Comparison of ENCODE assay signal across 9 cellular contexts in the genomic region with DNA sequence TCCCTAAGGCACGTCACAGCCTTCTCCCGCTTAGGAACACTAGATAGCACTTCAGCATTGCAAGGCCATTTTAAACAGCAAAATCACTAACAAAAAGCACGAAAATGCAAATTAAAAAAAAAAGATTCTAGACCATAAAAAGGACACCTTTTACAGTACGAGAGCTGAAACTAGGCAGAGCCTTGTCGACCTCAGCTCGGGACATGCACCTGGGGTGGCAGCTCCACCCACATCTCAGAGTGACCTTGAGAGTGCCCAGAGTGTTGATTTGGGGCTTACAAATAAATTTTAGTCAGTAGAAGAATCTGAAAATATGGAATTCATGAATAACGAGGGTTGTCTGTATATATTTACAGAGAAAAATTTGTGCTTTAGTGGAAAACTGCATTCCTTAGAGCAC. TPM values are rescaled to one million over a fixed set of nuclear protein-coding genes. Genes with fewer than 3 reads are reported as not detected.
A peak's percentile ranks its signal among the peaks of the same experiment; 100 is the strongest.
DNase-seq lines count a peak whose midpoint lies in the region; ATAC-seq, FAIRE-seq and TF ChIP-seq lines count a peak whose summit lies in the region.
"Had no signal": no experiment of that assay in that cellular context is flagged by ENCODE, and none has a peak within 500 bp of the region (broad histone marks: within the 10 kb centered on the region; RNA-seq: fewer than 3 reads in every experiment).

No MANE protein-coding gene starts in this region.

- CTCF ChIA-PET in A673 (lab: Charles Lee) = no interaction called here
- CTCF ChIA-PET in GM12878 (lab: Yijun Ruan, JAX) = interaction anchor here (1.2 kb wide), 1 partner anchor 286 kb away, joined by 4 read pairs; a partner anchor contains a TSS

- SMC1A ChIA-PET in GM12878 (lab: Charles Lee; ENCODE audit: uncharacterized antibody, unreplicated experiment) = no interaction called here

- no peak overlapping the region for H3K27ac ChIP-seq in A673 (ENCODE audit: low read depth, low read length, poor library complexity, severe bottlenecking)
- peak overlapping the region; percentile 27; the same call in 1 of the 2 replicates for H3K27ac ChIP-seq in GM12878 (ENCODE audit: control insufficient read depth, insufficient read depth)
- no peak overlapping the region for H3K27ac ChIP-seq in mesodermal cell (ENCODE audit: low read depth, low read length, severe bottlenecking)

- peak overlapping the region; percentile 58 for H3K4me2 ChIP-seq in GM12878 (ENCODE audit: control insufficient read depth, insufficient read depth)

- H3K27me3 ChIP-seq in A673 (replicated peaks; ENCODE audit: insufficient read depth, low read depth, low read length, poor library complexity) (no peaks in the 10 kb centered on the region), GM12878 (replicated peaks in 1 of 2; ENCODE audit: control insufficient read depth in 2 of 2, insufficient read depth in 2 of 2, low read length in 1 of 2) (no peaks in the 10 kb centered on the region)
- H3K27me3 ChIP-seq: body of pancreas had no signal

- no peak for ATAC-seq in GM12878
- no peak for ATAC-seq in GM21367 (IDR thresholded peaks at IDR 0.05; ENCODE audit: unreplicated experiment)
- no peak for ATAC-seq in HG03521 (IDR thresholded peaks at IDR 0.05; ENCODE audit: unreplicated experiment)
- ATAC-seq: body of pancreas had no signal

- 23% methylated on average over 7 of the region's 7 CpGs for WGBS in GM12878 (ENCODE audit: insufficient coverage, insufficient replicate concordance, low lambda C conversion rate, missing lambda C conversion rate)
- 82 to 89% methylated on average over 6 to 7 of the region's 7 CpGs for WGBS in mesodermal cell (ENCODE audit: insufficient coverage in 2 of 2), 2 experiments

- RAD21 ChIA-PET in GM12878 (lab: Charles Lee; ENCODE audit: unreplicated experiment) = interaction anchor here (0.7 to 1.4 kb wide), 3 partner anchors 29 to 992 kb away, joined by 3 to 6 read pairs (median 3); no protein-coding TSS in a partner anchor

- H3K4me1 ChIP-seq in A673 (ENCODE audit: insufficient read depth, low read length, poor library complexity, severe bottlenecking) (peaks cover 9% of the 10 kb centered on the region), GM12878 (ENCODE audit: control insufficient read depth, insufficient read depth, low read length) (peaks cover 7% of the 10 kb centered on the region), mesodermal cell (ENCODE audit: control insufficient read depth, insufficient read depth, low read length, poor library complexity, severe bottlenecking) (peaks cover 18% of the 10 kb centered on the region)

- TF ChIP-seq RAD21 in GM12878 (IDR thresholded peaks at IDR 0.05; ENCODE audit: insufficient read depth, low read depth, low read length) = no peak

- H4K20me1 ChIP-seq in GM12878 (ENCODE audit: control insufficient read depth, insufficient read depth) = no peaks in the 10 kb centered on the region

- FAIRE-seq in GM12878 (lab: Jason Lieb, UNC) = no peak

- no peak for TF ChIP-seq EP300 in GM12878 (IDR thresholded peaks at IDR 0.05; ENCODE audit: borderline replicate concordance in 1 of 2, control insufficient read depth in 1 of 2, low read depth in 2 of 2, low read length in 2 of 2)

- POLR2A ChIA-PET in A673 (lab: Charles Lee; ENCODE audit: low non-redundant PET) = no interaction called here
- POLR2A ChIA-PET in GM12878 (lab: Charles Lee) = interaction anchor here (0.6 kb wide), 1 partner anchor 312 kb away, joined by 3 read pairs; no protein-coding TSS in a partner anchor

- H3K9ac ChIP-seq in GM12878 (ENCODE audit: control insufficient read depth, insufficient read depth, low read length) = peak overlapping the region; percentile 68

- H3K79me2 ChIP-seq in GM12878 (ENCODE audit: control insufficient read depth, insufficient read depth, low read length) = peaks cover 3% of the 10 kb centered on the region; the same call in 1 of the 2 replicates

- no peak for DNase-seq in A673 (ENCODE audit: low spot score)
- no peak for DNase-seq in HFF-Myc (ENCODE audit: extremely low read depth, low read depth)
- DNase-seq in GM12878 (ENCODE audit: low read depth, low spot score) = no peak
- no peak for DNase-seq in anterior cingulate cortex (lab: John Stamatoyannopoulos, UW)
- no peak for DNase-seq in activated CD4-positive, CD25-positive, alpha-beta regulatory T cell (lab: John Stamatoyannopoulos, UW)

- no TSS peak for BruUV-seq in A673 (replicated peaks; lab: Mats Ljungman, UMichigan)
- BruUV-seq in GM12878 (replicated peaks; lab: Mats Ljungman, UMichigan) = no TSS peak

- H2AFZ ChIP-seq in GM12878 (ENCODE audit: control insufficient read depth, low read depth, low read length) = no peak overlapping the region

- TF ChIP-seq CTCF in A673 (conservative IDR thresholded peaks at IDR 0.05; ENCODE audit: low read depth, low read length) = no peak
- TF ChIP-seq CTCF in HFF-Myc (IDR thresholded peaks at IDR 0.05; ENCODE audit: low read depth, low read length, missing control alignments) = no peak
- no peak for TF ChIP-seq CTCF in GM12878 (IDR thresholded peaks at IDR 0.05 in 2 of 3, conservative IDR thresholded peaks at IDR 0.05 in 1 of 3; ENCODE audit: control insufficient read depth in 2 of 3, extremely low read depth in 1 of 3, insufficient read depth in 1 of 3, low read depth in 3 of 3, low read length in 3 of 3)

- no peak for TF ChIP-seq POLR2A in GM12878 (IDR thresholded peaks at IDR 0.05; ENCODE audit: low read depth, low read length)

- H3K4me3 ChIP-seq in A673 (ENCODE audit: low read depth, low read length, poor library complexity, severe bottlenecking) = peak overlapping the region; percentile 84
- peak overlapping the region; percentile 81 for H3K4me3 ChIP-seq in HFF-Myc (replicated peaks; ENCODE audit: low read depth, low read length)
- H3K4me3 ChIP-seq in GM12878 = peak overlapping the region; percentile 92
- peak overlapping the region; percentile 57 for H3K4me3 ChIP-seq in mesodermal cell (ENCODE audit: extremely low read depth, insufficient read depth, low read length, poor library complexity, severe bottlenecking)

- intact Hi-C loops in A673 (cut with micrococcal nuclease; ENCODE audit: unreplicated experiment) = no loop called here
- intact Hi-C loops in GM12878 (cut with micrococcal nuclease; ENCODE audit: unreplicated experiment) = no loop called here

- H3K9me3 ChIP-seq in A673 (ENCODE audit: low read depth, low read length, poor library complexity, severe bottlenecking) (no peaks in the 10 kb centered on the region), GM12878 (replicated peaks; ENCODE audit: control insufficient read depth, insufficient read depth, low read length) (0 out of 3 replicates have a peak, but pooled peaks cover 1% of the 10 kb centered on the region), mesodermal cell (ENCODE audit: control insufficient read depth, low read length) (no peaks in the 10 kb centered on the region)
- H3K9me3 ChIP-seq: body of pancreas had no signal

- in situ Hi-C loops in GM12878 (cut with MboI) = no loop called here

- H3K36me3 ChIP-seq in A673 (ENCODE audit: insufficient read depth, low read length, poor library complexity, severe bottlenecking) (peaks cover 13% of the 10 kb centered on the region), GM12878 (ENCODE audit: control insufficient read depth in 2 of 2, insufficient read depth in 2 of 2, low read length in 1 of 2) (peaks cover 1 to 3% of the 10 kb centered on the region in 2 experiments; a peak in 2 of 4 replicates), mesodermal cell (ENCODE audit: control insufficient read depth, insufficient read depth, low read length) (peaks cover 23% of the 10 kb centered on the region)

RNA-seq across cellular contexts. Expression of a gene that starts 1.1 kb away (rescaled TPM):
- total RNA-seq in A673 (2021) (172 and 181 TPM in 2 replicates), GM12878 (2014; rRNA removed) (94.8 and 111 TPM in 2 replicates), GM12878 (2014; rRNA removed; fragmentation: Illumina TruSeq; extraction: Trizol) (62.0 and 72.1 TPM in 2 replicates), GM12878 (2021) (123 and 127 TPM in 2 replicates)
- total RNA-seq in GM12878 (2013; cell fraction: nucleolus; rRNA removed) = 17.5 and 18.2 TPM in 2 replicates
- polyA plus RNA-seq in GM12878 (2011; ENCODE audit: low read depth) = 102 TPM
- polyA plus RNA-seq in GM12878 (2011; rRNA removed) (97.2 and 123 TPM in 2 replicates), GM12878 (2014; fragmentation: Illumina TruSeq; extraction: Trizol) (74.4 and 90.1 TPM in 2 replicates), GM12878 (2014; fragmentation: Nextera tagmentation; extraction: Ambion mirVana) (10 to 100 TPM; 27.6 to 97.4 TPM), GM12878 (2014; rRNA removed) (100 and 125 TPM in 2 replicates), GM12878 (2016; fragmentation: Nextera tagmentation; extraction: Ambion mirVana) (100 to 1,000 TPM; 161 to 164 TPM)
- polyA plus RNA-seq in GM12878 (2011; cell fraction: cytosol; rRNA removed) = 282 and 289 TPM in 2 replicates
- 131 and 143 TPM in 2 replicates for polyA plus RNA-seq in GM12878 (2011; cell fraction: nucleus; rRNA removed)
- polyA plus RNA-seq in GM12878 (2012) = 114 and 132 TPM in 2 replicates
- 55.2 and 90.2 TPM in 2 replicates for polyA minus RNA-seq in GM12878 (2011; rRNA and poly(A)+ RNA removed)
- polyA minus RNA-seq in GM12878 (2011; cell fraction: cytosol; rRNA and poly(A)+ RNA removed) = 42.9 and 44.4 TPM in 2 replicates
- polyA minus RNA-seq in GM12878 (2011; cell fraction: nucleus; rRNA and poly(A)+ RNA removed) = 12.6 and 18.8 TPM in 2 replicates
- polyA plus RNA-seq in mesodermal cell (2013, experiment 1 of 2) = 101 TPM
- polyA plus RNA-seq in mesodermal cell (2013, experiment 2 of 2) = 84.1 TPM

RNA-seq across cellular contexts. Expression of a gene that starts 38.2 kb away (rescaled TPM):
- total RNA-seq in A673 (2021) (23.8 and 26.6 TPM in 2 replicates), GM12878 (2014; rRNA removed) (19.7 and 19.9 TPM in 2 replicates), GM12878 (2014; rRNA removed; fragmentation: Illumina TruSeq; extraction: Trizol) (13.9 and 15.8 TPM in 2 replicates), GM12878 (2021) (23.2 and 24.2 TPM in 2 replicates)
- total RNA-seq in GM12878 (2013; cell fraction: nucleolus; rRNA removed) = 33.5 and 34.6 TPM in 2 replicates
- 8.7 TPM for polyA plus RNA-seq in GM12878 (2011; ENCODE audit: low read depth)
- polyA plus RNA-seq in GM12878 (2011; rRNA removed) (12.3 and 18.4 TPM in 2 replicates), GM12878 (2014; fragmentation: Illumina TruSeq; extraction: Trizol) (22.9 and 29.7 TPM in 2 replicates), GM12878 (2014; fragmentation: Nextera tagmentation; extraction: Ambion mirVana) (1 to 10 TPM; 2.0 to 3.9 TPM), GM12878 (2014; rRNA removed) (16.6 and 18.8 TPM in 2 replicates), GM12878 (2016; fragmentation: Nextera tagmentation; extraction: Ambion mirVana) (10 to 100 TPM; 15.4 to 23.9 TPM)
- 13.2 and 17.1 TPM in 2 replicates for polyA plus RNA-seq in GM12878 (2011; cell fraction: cytosol; rRNA removed)
- polyA plus RNA-seq in GM12878 (2011; cell fraction: nucleus; rRNA removed) = 16.8 and 17.1 TPM in 2 replicates
- 11.0 and 11.3 TPM in 2 replicates for polyA plus RNA-seq in GM12878 (2012)
- polyA minus RNA-seq in GM12878 (2011; rRNA and poly(A)+ RNA removed) = 17.5 and 22.6 TPM in 2 replicates
- 6.9 and 7.1 TPM in 2 replicates for polyA minus RNA-seq in GM12878 (2011; cell fraction: cytosol; rRNA and poly(A)+ RNA removed)
- 10.4 and 13.9 TPM in 2 replicates for polyA minus RNA-seq in GM12878 (2011; cell fraction: nucleus; rRNA and poly(A)+ RNA removed)
- 8.3 TPM for polyA plus RNA-seq in mesodermal cell (2013, experiment 1 of 2)
- polyA plus RNA-seq in mesodermal cell (2013, experiment 2 of 2) = 6.7 TPM

RNA-seq across cellular contexts. Expression of a gene that starts 58.1 kb away (rescaled TPM):
- total RNA-seq in A673 (2021) (10.6 and 11.8 TPM in 2 replicates), GM12878 (2014; rRNA removed) (9.9 and 12.3 TPM in 2 replicates), GM12878 (2014; rRNA removed; fragmentation: Illumina TruSeq; extraction: Trizol) (6.6 and 6.7 TPM in 2 replicates), GM12878 (2021) (8.9 and 10.9 TPM in 2 replicates)
- total RNA-seq in GM12878 (2013; cell fraction: nucleolus; rRNA removed) = 4.8 and 5.9 TPM in 2 replicates
- polyA plus RNA-seq in GM12878 (2011; ENCODE audit: low read depth) = 3.1 TPM
- polyA plus RNA-seq in GM12878 (2011; rRNA removed) (11.3 and 16.6 TPM in 2 replicates), GM12878 (2014; fragmentation: Illumina TruSeq; extraction: Trizol) (8.1 and 10.8 TPM in 2 replicates), GM12878 (2014; fragmentation: Nextera tagmentation; extraction: Ambion mirVana) (1 to 10 TPM; 3.5 to 5.3 TPM), GM12878 (2014; rRNA removed) (9.3 and 11.6 TPM in 2 replicates), GM12878 (2016; fragmentation: Nextera tagmentation; extraction: Ambion mirVana) (10 to 100 TPM; 15.4 to 16.2 TPM)
- polyA plus RNA-seq in GM12878 (2011; cell fraction: cytosol; rRNA removed) = 16.1 and 18.2 TPM in 2 replicates
- polyA plus RNA-seq in GM12878 (2011; cell fraction: nucleus; rRNA removed) = 4.6 and 6.2 TPM in 2 replicates
- 5.8 TPM in 2 replicates for polyA plus RNA-seq in GM12878 (2012)
- polyA minus RNA-seq in GM12878 (2011; rRNA and poly(A)+ RNA removed) = 17.1 and 19.4 TPM in 2 replicates
- 6.0 and 9.4 TPM in 2 replicates for polyA minus RNA-seq in GM12878 (2011; cell fraction: cytosol; rRNA and poly(A)+ RNA removed)
- polyA minus RNA-seq in GM12878 (2011; cell fraction: nucleus; rRNA and poly(A)+ RNA removed) = 0.73 and 4.1 TPM in 2 replicates
- 4.5 TPM for polyA plus RNA-seq in mesodermal cell (2013, experiment 1 of 2)
- polyA plus RNA-seq in mesodermal cell (2013, experiment 2 of 2) = 4.9 TPM
